In the genomic region with DNA sequence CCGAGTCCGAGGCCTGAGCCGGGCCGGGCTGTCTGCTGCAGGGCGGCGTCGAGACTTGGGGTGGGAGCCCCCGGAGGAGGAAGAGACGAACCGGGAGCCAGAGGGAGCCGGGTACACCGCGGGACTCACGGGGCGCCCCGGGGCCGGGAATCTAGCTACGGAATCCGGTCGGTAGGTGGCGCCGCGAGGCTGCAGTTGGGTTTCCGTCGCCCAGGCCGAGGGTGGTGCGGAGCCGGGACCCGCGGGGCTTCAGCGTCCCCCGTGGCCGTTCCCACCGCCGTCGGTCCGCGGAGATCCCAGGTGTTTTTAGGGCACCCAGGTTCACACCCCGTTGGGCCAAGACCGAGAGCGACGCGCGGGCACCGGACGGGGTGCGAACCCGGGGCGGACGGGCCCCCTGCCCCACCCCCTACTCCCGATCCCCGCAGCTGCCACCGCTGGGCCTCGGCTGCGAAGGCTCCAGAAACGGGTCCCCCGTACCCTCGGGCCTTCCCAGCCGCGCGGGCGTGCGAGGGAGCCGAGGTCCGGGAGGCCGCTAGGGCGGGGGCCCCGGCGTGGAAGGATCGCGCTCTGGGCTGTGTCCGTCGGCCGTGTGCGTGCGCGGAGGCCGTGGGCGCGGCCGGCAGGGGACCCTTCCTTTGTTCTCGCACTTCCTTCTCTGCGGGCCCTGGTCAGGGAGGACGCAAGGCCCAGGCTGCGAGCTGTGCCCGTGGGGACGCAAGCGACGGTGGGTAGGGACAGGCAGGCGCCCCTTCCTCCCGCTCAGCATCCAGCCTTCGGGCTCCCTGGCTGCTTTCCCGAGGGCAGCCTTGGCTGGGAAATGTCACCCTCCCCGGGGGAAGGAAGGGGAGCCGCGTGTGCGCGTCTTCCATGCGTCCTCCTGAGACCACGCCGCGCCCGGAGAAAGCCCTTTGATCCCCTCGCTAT, we compare ENCODE assay signal across 1 cellular context.
TF ChIP-seq lines count a peak whose summit lies in the region.

No MANE protein-coding gene starts in this region.

TF ChIP-seq in K562, 482 proteins besides CTCF, POLR2A, EP300 and RAD21 (continued from another document and continues in another):
- TF ChIP-seq, protein P1, sequence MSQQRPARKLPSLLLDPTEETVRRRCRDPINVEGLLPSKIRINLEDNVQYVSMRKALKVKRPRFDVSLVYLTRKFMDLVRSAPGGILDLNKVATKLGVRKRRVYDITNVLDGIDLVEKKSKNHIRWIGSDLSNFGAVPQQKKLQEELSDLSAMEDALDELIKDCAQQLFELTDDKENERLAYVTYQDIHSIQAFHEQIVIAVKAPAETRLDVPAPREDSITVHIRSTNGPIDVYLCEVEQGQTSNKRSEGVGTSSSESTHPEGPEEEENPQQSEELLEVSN (IDR thresholded peaks at IDR 0.05; ENCODE audit: borderline replicate concordance in 1 of 2, extremely low read depth in 1 of 2, insufficient read depth in 1 of 2, insufficient read length in 1 of 2, low read depth in 1 of 2, low read length in 1 of 2, poor library complexity in 1 of 2, severe bottlenecking in 1 of 2): peak in 1 of 2 experiments; percentile 38
- TF ChIP-seq NCOA6 (IDR thresholded peaks at IDR 0.05) (peak; percentile 76), KDM5B (IDR thresholded peaks at IDR 0.05; ENCODE audit: insufficient replicate concordance, low read depth, low read length) (no peak), NFXL1 (CRISPR knock-in tag; IDR thresholded peaks at IDR 0.05) (no peak), ZNF124 (CRISPR knock-in tag; IDR thresholded peaks at IDR 0.05) (no peak; the same call in 1 of the 2 replicates), U2AF2 (optimal IDR thresholded peaks at IDR 0.05; ENCODE audit: low read depth, low read length) (no peak), ZNF764 (CRISPR knock-in tag; IDR thresholded peaks at IDR 0.05; ENCODE audit: low read depth) (no peak), ZNF232 (CRISPR knock-in tag; IDR thresholded peaks at IDR 0.05) (no peak), CREB1 (IDR thresholded peaks at IDR 0.05) (no peak), CREB1 (CRISPR knock-in tag; IDR thresholded peaks at IDR 0.05) (0 out of 2 replicates have a peak, but pooled peaks have one; percentile 32), HNRNPL (IDR thresholded peaks at IDR 0.05; ENCODE audit: low read depth, low read length) (0 out of 2 replicates have a peak, but pooled peaks have one; percentile 29), SAFB (IDR thresholded peaks at IDR 0.05; ENCODE audit: borderline replicate concordance, low read depth, low read length) (peak; percentile 88), ASH1L (IDR thresholded peaks at IDR 0.05; ENCODE audit: borderline replicate concordance, low read depth, partially characterized antibody) (no peak), PCBP1 (IDR thresholded peaks at IDR 0.05; ENCODE audit: low read depth, low read length, poor library complexity, severe bottlenecking) (peak; percentile 36), TOE1 (IDR thresholded peaks at IDR 0.05; ENCODE audit: borderline replicate concordance) (no peak), TOE1 (CRISPR knock-in tag; IDR thresholded peaks at IDR 0.05; ENCODE audit: borderline replicate concordance, low read depth) (no peak), FOXJ3 (CRISPR knock-in tag; IDR thresholded peaks at IDR 0.05) (no peak), NEUROD1 (IDR thresholded peaks at IDR 0.05; ENCODE audit: borderline replicate concordance, low read depth, low read length, partially characterized antibody) (no peak), RBBP5 (IDR thresholded peaks at IDR 0.05; ENCODE audit: borderline replicate concordance, insufficient read depth, low read length, poor library complexity, severe bottlenecking) (peak; percentile 41), LARP7 (IDR thresholded peaks at IDR 0.05) (no peak), KDM4B (IDR thresholded peaks at IDR 0.05; ENCODE audit: borderline replicate concordance in 2 of 2, low read depth in 1 of 2) (peak in 1 of 2 experiments; percentile 50; a peak in 1 of 4 replicates), RFX1 (IDR thresholded peaks at IDR 0.05) (no peak), FOXM1 (IDR thresholded peaks at IDR 0.05; ENCODE audit: low read depth) (no peak), FOXM1 (CRISPR knock-in tag; IDR thresholded peaks at IDR 0.05; ENCODE audit: low read depth) (no peak), E2F3 (CRISPR knock-in tag; IDR thresholded peaks at IDR 0.05) (no peak), THRAP3 (IDR thresholded peaks at IDR 0.05; ENCODE audit: borderline replicate concordance) (no peak), NELFE (IDR thresholded peaks at IDR 0.05; ENCODE audit: insufficient read depth, insufficient read length) (no peak)
- TF ChIP-seq, protein P2, sequence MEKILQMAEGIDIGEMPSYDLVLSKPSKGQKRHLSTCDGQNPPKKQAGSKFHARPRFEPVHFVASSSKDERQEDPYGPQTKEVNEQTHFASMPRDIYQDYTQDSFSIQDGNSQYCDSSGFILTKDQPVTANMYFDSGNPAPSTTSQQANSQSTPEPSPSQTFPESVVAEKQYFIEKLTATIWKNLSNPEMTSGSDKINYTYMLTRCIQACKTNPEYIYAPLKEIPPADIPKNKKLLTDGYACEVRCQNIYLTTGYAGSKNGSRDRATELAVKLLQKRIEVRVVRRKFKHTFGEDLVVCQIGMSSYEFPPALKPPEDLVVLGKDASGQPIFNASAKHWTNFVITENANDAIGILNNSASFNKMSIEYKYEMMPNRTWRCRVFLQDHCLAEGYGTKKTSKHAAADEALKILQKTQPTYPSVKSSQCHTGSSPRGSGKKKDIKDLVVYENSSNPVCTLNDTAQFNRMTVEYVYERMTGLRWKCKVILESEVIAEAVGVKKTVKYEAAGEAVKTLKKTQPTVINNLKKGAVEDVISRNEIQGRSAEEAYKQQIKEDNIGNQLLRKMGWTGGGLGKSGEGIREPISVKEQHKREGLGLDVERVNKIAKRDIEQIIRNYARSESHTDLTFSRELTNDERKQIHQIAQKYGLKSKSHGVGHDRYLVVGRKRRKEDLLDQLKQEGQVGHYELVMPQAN (IDR thresholded peaks at IDR 0.05; ENCODE audit: borderline replicate concordance): no peak
- TF ChIP-seq, protein P3, sequence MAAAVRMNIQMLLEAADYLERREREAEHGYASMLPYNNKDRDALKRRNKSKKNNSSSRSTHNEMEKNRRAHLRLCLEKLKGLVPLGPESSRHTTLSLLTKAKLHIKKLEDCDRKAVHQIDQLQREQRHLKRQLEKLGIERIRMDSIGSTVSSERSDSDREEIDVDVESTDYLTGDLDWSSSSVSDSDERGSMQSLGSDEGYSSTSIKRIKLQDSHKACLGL (CRISPR knock-in tag; IDR thresholded peaks at IDR 0.05; ENCODE audit: borderline replicate concordance, poor library complexity, severe bottlenecking): no peak
- TF ChIP-seq, protein P4, sequence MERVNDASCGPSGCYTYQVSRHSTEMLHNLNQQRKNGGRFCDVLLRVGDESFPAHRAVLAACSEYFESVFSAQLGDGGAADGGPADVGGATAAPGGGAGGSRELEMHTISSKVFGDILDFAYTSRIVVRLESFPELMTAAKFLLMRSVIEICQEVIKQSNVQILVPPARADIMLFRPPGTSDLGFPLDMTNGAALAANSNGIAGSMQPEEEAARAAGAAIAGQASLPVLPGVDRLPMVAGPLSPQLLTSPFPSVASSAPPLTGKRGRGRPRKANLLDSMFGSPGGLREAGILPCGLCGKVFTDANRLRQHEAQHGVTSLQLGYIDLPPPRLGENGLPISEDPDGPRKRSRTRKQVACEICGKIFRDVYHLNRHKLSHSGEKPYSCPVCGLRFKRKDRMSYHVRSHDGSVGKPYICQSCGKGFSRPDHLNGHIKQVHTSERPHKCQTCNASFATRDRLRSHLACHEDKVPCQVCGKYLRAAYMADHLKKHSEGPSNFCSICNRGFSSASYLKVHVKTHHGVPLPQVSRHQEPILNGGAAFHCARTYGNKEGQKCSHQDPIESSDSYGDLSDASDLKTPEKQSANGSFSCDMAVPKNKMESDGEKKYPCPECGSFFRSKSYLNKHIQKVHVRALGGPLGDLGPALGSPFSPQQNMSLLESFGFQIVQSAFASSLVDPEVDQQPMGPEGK (CRISPR knock-in tag; IDR thresholded peaks at IDR 0.05; ENCODE audit: borderline replicate concordance): no peak
- TF ChIP-seq, protein P5, sequence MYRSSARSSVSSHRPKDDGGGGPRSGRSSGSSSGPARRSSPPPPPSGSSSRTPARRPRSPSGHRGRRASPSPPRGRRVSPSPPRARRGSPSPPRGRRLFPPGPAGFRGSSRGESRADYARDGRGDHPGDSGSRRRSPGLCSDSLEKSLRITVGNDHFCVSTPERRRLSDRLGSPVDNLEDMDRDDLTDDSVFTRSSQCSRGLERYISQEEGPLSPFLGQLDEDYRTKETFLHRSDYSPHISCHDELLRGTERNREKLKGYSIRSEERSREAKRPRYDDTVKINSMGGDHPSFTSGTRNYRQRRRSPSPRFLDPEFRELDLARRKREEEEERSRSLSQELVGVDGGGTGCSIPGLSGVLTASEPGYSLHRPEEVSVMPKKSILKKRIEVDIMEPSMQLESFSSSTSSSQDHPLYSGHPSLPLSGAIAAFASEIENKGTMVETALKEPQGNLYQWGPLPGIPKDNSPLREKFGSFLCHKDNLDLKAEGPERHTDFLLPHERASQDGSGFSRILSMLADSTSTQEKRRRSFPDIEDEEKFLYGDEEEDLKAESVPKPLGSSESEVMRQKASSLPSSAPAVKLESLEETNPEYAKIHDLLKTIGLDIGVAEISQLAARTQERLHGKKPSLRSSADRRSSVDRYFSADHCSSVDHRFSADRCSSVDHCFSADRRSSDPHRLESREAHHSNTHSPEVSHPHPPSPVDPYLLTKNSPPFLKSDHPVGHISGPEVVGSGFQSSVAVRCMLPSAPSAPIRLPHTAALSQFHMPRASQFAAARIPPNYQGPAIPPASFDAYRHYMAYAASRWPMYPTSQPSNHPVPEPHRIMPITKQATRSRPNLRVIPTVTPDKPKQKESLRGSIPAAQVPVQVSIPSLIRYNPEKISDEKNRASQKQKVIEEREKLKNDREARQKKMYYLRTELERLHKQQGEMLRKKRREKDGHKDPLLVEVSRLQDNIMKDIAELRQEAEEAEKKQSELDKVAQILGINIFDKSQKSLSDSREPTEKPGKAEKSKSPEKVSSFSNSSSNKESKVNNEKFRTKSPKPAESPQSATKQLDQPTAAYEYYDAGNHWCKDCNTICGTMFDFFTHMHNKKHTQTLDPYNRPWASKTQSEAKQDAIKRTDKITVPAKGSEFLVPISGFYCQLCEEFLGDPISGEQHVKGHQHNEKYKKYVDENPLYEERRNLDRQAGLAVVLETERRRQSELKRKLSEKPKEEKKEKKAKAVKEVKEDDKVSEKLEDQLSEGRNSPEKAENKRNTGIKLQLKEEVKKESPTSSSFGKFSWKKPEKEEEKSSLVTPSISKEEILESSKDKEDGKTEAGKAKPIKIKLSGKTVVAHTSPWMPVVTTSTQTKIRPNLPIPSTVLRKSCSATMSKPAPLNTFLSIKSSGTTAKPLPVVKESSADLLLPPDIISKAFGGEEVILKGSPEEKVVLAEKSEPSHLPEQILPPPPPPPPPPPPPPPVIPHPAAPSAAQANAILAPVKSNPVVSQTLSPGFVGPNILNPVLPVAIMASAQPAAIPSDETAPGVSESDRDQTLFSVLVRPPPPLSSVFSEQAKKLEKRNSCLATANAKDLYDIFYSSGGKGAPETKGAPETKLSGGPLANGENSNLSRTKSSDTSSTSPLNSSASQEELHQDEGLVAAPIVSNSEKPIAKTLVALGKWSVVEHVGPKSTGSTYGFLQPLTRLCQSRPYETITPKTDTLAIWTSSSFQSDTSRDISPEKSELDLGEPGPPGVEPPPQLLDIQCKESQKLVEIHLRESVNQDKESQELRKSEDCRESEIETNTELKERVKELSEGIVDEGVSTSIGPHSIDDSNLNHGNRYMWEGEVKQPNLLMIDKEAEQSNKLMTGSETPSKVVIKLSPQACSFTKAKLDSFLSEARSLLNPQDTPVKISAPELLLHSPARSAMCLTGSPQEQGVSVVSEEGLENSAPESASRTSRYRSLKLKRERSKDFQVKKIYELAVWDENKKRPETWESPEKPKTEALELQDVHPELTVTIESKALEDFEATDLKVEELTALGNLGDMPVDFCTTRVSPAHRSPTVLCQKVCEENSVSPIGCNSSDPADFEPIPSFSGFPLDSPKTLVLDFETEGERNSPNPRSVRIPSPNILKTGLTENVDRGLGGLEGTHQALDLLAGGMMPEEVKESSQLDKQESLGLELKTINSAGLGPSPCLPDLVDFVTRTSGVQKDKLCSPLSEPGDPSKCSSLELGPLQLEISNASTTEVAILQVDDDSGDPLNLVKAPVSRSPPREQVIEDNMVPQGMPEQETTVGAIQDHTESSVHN (IDR thresholded peaks at IDR 0.05; ENCODE audit: borderline replicate concordance in 1 of 2, low read depth in 1 of 2): no peak
- TF ChIP-seq, protein P6, sequence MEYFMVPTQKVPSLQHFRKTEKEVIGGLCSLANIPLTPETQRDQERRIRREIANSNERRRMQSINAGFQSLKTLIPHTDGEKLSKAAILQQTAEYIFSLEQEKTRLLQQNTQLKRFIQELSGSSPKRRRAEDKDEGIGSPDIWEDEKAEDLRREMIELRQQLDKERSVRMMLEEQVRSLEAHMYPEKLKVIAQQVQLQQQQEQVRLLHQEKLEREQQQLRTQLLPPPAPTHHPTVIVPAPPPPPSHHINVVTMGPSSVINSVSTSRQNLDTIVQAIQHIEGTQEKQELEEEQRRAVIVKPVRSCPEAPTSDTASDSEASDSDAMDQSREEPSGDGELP (CRISPR knock-in tag; IDR thresholded peaks at IDR 0.05; ENCODE audit: borderline replicate concordance): peak; percentile 47; the same call in 1 of the 2 replicates
- TF ChIP-seq, protein P7, sequence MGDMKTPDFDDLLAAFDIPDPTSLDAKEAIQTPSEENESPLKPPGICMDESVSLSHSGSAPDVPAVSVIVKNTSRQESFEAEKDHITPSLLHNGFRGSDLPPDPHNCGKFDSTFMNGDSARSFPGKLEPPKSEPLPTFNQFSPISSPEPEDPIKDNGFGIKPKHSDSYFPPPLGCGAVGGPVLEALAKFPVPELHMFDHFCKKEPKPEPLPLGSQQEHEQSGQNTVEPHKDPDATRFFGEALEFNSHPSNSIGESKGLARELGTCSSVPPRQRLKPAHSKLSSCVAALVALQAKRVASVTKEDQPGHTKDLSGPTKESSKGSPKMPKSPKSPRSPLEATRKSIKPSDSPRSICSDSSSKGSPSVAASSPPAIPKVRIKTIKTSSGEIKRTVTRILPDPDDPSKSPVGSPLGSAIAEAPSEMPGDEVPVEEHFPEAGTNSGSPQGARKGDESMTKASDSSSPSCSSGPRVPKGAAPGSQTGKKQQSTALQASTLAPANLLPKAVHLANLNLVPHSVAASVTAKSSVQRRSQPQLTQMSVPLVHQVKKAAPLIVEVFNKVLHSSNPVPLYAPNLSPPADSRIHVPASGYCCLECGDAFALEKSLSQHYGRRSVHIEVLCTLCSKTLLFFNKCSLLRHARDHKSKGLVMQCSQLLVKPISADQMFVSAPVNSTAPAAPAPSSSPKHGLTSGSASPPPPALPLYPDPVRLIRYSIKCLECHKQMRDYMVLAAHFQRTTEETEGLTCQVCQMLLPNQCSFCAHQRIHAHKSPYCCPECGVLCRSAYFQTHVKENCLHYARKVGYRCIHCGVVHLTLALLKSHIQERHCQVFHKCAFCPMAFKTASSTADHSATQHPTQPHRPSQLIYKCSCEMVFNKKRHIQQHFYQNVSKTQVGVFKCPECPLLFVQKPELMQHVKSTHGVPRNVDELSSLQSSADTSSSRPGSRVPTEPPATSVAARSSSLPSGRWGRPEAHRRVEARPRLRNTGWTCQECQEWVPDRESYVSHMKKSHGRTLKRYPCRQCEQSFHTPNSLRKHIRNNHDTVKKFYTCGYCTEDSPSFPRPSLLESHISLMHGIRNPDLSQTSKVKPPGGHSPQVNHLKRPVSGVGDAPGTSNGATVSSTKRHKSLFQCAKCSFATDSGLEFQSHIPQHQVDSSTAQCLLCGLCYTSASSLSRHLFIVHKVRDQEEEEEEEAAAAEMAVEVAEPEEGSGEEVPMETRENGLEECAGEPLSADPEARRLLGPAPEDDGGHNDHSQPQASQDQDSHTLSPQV (IDR thresholded peaks at IDR 0.05): no peak
- TF ChIP-seq, protein P8, sequence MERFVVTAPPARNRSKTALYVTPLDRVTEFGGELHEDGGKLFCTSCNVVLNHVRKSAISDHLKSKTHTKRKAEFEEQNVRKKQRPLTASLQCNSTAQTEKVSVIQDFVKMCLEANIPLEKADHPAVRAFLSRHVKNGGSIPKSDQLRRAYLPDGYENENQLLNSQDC (CRISPR knock-in tag; IDR thresholded peaks at IDR 0.05): no peak
